ENCODE assay signal across 1 cellular context in the genomic region with DNA sequence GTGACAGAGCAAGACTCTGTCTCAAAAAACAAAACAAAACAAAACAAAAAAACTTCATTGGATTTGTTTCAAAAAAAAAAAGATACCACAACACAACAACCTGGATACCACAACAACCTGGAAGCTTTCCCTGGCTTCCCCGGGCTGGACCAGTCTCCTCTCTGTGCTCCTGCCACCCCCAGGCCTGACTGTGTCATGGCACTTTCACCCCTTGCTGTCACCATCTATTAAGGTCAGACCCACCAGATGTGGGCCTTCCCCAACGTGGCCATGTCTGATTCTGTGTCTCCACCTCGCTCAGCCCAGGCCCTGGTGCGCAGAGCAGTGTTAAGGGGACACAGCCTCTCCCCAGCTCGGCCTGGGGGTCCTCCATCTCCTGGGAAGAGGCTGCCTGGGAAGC.
TF ChIP-seq lines count a peak whose summit lies in the region.

No MANE protein-coding gene starts in this region.

TF ChIP-seq in Ishikawa, 13 proteins besides CTCF, POLR2A, EP300 and RAD21 (continued from another document):
- no peak for TF ChIP-seq REST (IDR thresholded peaks at IDR 0.05; ENCODE audit: low read depth)
- TF ChIP-seq NFIC (IDR thresholded peaks at IDR 0.05): no peak
- TF ChIP-seq EGR1 (IDR thresholded peaks at IDR 0.05): no peak
- TF ChIP-seq, protein P1, sequence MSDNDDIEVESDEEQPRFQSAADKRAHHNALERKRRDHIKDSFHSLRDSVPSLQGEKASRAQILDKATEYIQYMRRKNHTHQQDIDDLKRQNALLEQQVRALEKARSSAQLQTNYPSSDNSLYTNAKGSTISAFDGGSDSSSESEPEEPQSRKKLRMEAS (IDR thresholded peaks at IDR 0.05): no peak
- no peak for TF ChIP-seq FOXM1 (IDR thresholded peaks at IDR 0.05; ENCODE audit: borderline replicate concordance, low read depth)
